Comparison of ENCODE assay signal across 1 cellular context in the genomic region with DNA sequence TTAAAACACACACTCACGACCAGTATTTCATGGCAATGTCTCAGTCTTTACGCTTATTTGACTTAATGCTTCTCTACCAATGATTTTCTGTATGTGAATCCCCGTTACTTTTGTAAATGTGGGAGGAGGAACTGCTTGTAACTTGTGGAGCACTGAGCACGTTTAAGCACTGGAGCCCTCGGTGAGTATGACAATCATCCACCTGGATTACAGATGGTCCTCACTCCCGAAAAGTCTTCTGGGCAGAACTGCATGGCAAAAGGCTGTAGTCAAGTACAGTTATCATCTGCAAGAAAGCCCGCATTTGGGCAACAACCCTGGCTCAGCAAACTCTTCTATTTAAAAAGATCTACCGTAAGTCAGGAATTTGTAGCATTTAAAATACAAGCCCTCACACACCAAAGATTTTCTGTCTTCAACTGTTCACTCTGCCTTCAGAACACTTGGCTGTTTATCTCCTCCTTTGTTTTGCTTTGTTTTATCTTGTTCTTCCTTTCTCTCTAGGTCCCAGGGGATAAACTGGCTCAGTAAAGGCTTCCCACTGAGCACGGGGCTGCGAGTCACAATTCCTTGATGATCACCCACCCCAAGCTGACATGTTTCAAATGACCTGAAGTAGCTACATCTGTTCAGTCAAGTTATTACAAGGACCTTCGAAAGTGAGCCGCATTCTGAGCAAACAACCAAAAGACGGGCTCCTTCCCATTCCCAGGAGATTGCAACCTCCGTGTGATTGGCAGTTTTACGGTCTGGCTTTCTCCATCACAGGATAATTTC.
TF ChIP-seq lines count a peak whose summit lies in the region.

No MANE protein-coding gene starts in this region.

TF ChIP-seq in GM12878, 131 proteins besides CTCF, POLR2A, EP300 and RAD21 (continued from another document):
- TF ChIP-seq ZNF687 (IDR thresholded peaks at IDR 0.05) (0 out of 2 replicates have a peak, but pooled peaks have one; percentile 2), IRF3 (IDR thresholded peaks at IDR 0.05) (no peak), MEF2B (IDR thresholded peaks at IDR 0.05; ENCODE audit: partially characterized antibody, poor library complexity, severe bottlenecking) (peak; percentile 61)
